22 cellular contexts compared by ENCODE assay signal in genomic region chr13:29746167-29746677, GRCh38.
"Had no signal": no experiment of that assay in that cellular context is flagged by ENCODE, and none has a peak within 500 bp of the region (broad histone marks: within the 10 kb centered on the region; RNA-seq: fewer than 3 reads in every experiment).

No MANE protein-coding gene starts in this region.

- H3K9me3 ChIP-seq: gastrocnemius medialis, lower lobe of right lung, sigmoid colon, transverse colon, uterus had no signal

- H3K27ac ChIP-seq: gastrocnemius medialis, lower lobe of right lung, sigmoid colon, uterus had no signal

- H3K36me3 ChIP-seq: gastrocnemius medialis, lower lobe of right lung, sigmoid colon, transverse colon, uterus had no signal

- H3K4me1 ChIP-seq: gastrocnemius medialis, lower lobe of right lung, uterus had no signal

- H3K4me3 ChIP-seq: gastrocnemius medialis, lower lobe of right lung, sigmoid colon, transverse colon, uterus had no signal

- DNase-seq: activated B cell treated with CpG ODN at 0.5 μM for 24 hours; activated CD4-positive, alpha-beta T cell treated with anti-CD3 and anti-CD28 coated beads for 4 hours; activated CD4-positive, alpha-beta T cell treated with anti-CD3 and anti-CD28 coated beads, Interleukin-2, amount 50 U/mL, for 48 hours; activated effector memory CD4-positive, alpha-beta T cell treated with Interleukin-2 at 50 U/mL for 16 hours; activated naive CD4-positive, alpha-beta T cell treated with anti-CD3 and anti-CD28 coated beads for 36 hours; activated naive CD8-positive, alpha-beta T cell treated with anti-CD3 and anti-CD28 coated beads, Interleukin-2, amount 10 ng/mL, durations not matched to agents 7 days and 5 days; activated T-cell treated with anti-CD3 and anti-CD28 coated beads, Interleukin-2, amount 50 U/mL, for 72 hours; amygdala; cerebellar nuclear complex; cortex of kidney; effector CD4-positive, alpha-beta T cell; gastrocnemius medialis; lower lobe of right lung; naive thymus-derived CD8-positive, alpha-beta T cell; retina; sigmoid colon; stimulated activated CD4-positive, alpha-beta T cell treated with anti-CD3 and anti-CD28 coated beads, Interleukin-2, amount 100 ng/mL, for 48 hours; stimulated activated CD8-positive, alpha-beta memory T cell treated with anti-CD3 and anti-CD28 coated beads, Interleukin-4, amount 100 ng/mL, for 48 hours; stimulated activated naive B cell treated with anti-CD40 and anti-IgM and Interleukin-4, amounts not matched to agents 10 μg/mL and 1 μg/mL and 100 μg/mL, for 72 hours; T-helper 17 cell; transverse colon; uterus had no signal

- H3K27me3 ChIP-seq: gastrocnemius medialis, sigmoid colon, transverse colon, uterus had no signal
